ENCODE assay signal across 1 cellular context in the genomic region with DNA sequence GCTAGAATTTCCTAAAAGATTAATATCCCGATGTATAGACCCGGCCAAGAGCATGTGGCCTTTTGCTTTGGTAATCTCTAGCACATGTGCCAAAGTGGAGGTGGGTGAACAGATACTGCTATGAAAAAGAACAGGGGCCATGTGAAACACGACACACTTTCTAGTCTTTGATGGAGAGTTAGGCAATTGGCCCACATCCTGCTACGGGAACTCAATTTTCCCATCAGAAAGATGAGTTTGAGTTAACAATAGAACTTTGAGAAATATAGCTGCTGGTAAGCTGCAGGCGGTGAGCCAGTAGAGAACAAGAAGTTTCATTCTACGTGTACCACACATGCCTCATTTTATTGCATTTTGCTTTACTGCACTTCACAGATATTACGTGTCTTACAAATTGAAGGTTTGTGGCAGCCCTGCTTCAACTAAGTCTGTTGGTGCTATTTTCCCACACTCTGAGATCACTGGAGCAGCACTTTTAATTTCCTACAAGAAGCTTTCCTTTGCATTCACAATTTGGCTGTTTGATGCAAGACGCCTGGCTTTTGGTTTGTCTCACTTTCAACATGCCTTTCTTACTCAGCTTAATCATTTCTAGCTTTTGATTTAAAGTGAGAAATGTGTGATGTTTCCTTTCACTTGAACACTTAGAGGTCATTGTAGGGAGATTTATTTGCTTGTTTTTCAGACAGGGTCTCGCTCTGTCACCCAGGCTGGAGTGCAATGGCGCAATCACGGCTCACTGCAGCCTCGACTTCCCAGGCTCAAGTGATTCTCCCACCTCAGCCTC.
TF ChIP-seq lines count a peak whose summit lies in the region.

No MANE protein-coding gene starts in this region.

TF ChIP-seq in GM12878, 131 proteins besides CTCF, POLR2A, EP300 and RAD21 (continued from another document and continues in another):
- no peak for TF ChIP-seq KDM1A (IDR thresholded peaks at IDR 0.05; ENCODE audit: borderline replicate concordance)
- peak; percentile 41; the same call in 1 of the 2 replicates for TF ChIP-seq ZNF217 (IDR thresholded peaks at IDR 0.05)
- TF ChIP-seq ZBED1 (IDR thresholded peaks at IDR 0.05; ENCODE audit: borderline replicate concordance), result peak; percentile 60; the same call in 1 of the 2 replicates
- TF ChIP-seq IKZF2 (IDR thresholded peaks at IDR 0.05), result peak; percentile 76 to 83; a peak in 2 of 4 replicates
- 0 out of 2 replicates have a peak, but pooled peaks have one; percentile 14 for TF ChIP-seq TCF12 (IDR thresholded peaks at IDR 0.05; ENCODE audit: low read depth, low read length)
- TF ChIP-seq, protein P1, sequence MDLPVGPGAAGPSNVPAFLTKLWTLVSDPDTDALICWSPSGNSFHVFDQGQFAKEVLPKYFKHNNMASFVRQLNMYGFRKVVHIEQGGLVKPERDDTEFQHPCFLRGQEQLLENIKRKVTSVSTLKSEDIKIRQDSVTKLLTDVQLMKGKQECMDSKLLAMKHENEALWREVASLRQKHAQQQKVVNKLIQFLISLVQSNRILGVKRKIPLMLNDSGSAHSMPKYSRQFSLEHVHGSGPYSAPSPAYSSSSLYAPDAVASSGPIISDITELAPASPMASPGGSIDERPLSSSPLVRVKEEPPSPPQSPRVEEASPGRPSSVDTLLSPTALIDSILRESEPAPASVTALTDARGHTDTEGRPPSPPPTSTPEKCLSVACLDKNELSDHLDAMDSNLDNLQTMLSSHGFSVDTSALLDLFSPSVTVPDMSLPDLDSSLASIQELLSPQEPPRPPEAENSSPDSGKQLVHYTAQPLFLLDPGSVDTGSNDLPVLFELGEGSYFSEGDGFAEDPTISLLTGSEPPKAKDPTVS (IDR thresholded peaks at IDR 0.05; ENCODE audit: low read depth, low read length), result no peak
- no peak; the same call in 1 of the 2 replicates for TF ChIP-seq SREBF1 (IDR thresholded peaks at IDR 0.05; ENCODE audit: low read length)
- TF ChIP-seq, protein P2, sequence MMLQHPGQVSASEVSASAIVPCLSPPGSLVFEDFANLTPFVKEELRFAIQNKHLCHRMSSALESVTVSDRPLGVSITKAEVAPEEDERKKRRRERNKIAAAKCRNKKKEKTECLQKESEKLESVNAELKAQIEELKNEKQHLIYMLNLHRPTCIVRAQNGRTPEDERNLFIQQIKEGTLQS (IDR thresholded peaks at IDR 0.05; ENCODE audit: borderline replicate concordance, extremely low read depth, low read depth, low read length), result no peak
- TF ChIP-seq MYB (IDR thresholded peaks at IDR 0.05; ENCODE audit: borderline replicate concordance, low read depth, low read length), result no peak
- TF ChIP-seq, protein P3, sequence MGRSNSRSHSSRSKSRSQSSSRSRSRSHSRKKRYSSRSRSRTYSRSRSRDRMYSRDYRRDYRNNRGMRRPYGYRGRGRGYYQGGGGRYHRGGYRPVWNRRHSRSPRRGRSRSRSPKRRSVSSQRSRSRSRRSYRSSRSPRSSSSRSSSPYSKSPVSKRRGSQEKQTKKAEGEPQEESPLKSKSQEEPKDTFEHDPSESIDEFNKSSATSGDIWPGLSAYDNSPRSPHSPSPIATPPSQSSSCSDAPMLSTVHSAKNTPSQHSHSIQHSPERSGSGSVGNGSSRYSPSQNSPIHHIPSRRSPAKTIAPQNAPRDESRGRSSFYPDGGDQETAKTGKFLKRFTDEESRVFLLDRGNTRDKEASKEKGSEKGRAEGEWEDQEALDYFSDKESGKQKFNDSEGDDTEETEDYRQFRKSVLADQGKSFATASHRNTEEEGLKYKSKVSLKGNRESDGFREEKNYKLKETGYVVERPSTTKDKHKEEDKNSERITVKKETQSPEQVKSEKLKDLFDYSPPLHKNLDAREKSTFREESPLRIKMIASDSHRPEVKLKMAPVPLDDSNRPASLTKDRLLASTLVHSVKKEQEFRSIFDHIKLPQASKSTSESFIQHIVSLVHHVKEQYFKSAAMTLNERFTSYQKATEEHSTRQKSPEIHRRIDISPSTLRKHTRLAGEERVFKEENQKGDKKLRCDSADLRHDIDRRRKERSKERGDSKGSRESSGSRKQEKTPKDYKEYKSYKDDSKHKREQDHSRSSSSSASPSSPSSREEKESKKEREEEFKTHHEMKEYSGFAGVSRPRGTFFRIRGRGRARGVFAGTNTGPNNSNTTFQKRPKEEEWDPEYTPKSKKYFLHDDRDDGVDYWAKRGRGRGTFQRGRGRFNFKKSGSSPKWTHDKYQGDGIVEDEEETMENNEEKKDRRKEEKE (IDR thresholded peaks at IDR 0.05), result no peak
- no peak for TF ChIP-seq SMAD5 (IDR thresholded peaks at IDR 0.05; ENCODE audit: low read depth)
- TF ChIP-seq, protein P4, sequence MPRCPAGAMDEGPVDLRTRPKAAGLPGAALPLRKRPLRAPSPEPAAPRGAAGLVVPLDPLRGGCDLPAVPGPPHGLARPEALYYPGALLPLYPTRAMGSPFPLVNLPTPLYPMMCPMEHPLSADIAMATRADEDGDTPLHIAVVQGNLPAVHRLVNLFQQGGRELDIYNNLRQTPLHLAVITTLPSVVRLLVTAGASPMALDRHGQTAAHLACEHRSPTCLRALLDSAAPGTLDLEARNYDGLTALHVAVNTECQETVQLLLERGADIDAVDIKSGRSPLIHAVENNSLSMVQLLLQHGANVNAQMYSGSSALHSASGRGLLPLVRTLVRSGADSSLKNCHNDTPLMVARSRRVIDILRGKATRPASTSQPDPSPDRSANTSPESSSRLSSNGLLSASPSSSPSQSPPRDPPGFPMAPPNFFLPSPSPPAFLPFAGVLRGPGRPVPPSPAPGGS (IDR thresholded peaks at IDR 0.05; ENCODE audit: borderline replicate concordance, insufficient read depth, low read depth, low read length, poor library complexity, severe bottlenecking), result peak; percentile 93
- peak; percentile 78 for TF ChIP-seq NFIC (IDR thresholded peaks at IDR 0.05; ENCODE audit: low read depth, low read length)
- TF ChIP-seq, protein P5, sequence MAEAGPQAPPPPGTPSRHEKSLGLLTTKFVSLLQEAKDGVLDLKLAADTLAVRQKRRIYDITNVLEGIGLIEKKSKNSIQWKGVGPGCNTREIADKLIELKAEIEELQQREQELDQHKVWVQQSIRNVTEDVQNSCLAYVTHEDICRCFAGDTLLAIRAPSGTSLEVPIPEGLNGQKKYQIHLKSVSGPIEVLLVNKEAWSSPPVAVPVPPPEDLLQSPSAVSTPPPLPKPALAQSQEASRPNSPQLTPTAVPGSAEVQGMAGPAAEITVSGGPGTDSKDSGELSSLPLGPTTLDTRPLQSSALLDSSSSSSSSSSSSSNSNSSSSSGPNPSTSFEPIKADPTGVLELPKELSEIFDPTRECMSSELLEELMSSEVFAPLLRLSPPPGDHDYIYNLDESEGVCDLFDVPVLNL (IDR thresholded peaks at IDR 0.05; ENCODE audit: low read depth, low read length), result no peak
- no peak for TF ChIP-seq SIN3A (IDR thresholded peaks at IDR 0.05; ENCODE audit: low read depth, low read length)
- TF ChIP-seq NRF1 (conservative IDR thresholded peaks at IDR 0.05; ENCODE audit: low read depth, low read length), result no peak
- TF ChIP-seq, protein P6, sequence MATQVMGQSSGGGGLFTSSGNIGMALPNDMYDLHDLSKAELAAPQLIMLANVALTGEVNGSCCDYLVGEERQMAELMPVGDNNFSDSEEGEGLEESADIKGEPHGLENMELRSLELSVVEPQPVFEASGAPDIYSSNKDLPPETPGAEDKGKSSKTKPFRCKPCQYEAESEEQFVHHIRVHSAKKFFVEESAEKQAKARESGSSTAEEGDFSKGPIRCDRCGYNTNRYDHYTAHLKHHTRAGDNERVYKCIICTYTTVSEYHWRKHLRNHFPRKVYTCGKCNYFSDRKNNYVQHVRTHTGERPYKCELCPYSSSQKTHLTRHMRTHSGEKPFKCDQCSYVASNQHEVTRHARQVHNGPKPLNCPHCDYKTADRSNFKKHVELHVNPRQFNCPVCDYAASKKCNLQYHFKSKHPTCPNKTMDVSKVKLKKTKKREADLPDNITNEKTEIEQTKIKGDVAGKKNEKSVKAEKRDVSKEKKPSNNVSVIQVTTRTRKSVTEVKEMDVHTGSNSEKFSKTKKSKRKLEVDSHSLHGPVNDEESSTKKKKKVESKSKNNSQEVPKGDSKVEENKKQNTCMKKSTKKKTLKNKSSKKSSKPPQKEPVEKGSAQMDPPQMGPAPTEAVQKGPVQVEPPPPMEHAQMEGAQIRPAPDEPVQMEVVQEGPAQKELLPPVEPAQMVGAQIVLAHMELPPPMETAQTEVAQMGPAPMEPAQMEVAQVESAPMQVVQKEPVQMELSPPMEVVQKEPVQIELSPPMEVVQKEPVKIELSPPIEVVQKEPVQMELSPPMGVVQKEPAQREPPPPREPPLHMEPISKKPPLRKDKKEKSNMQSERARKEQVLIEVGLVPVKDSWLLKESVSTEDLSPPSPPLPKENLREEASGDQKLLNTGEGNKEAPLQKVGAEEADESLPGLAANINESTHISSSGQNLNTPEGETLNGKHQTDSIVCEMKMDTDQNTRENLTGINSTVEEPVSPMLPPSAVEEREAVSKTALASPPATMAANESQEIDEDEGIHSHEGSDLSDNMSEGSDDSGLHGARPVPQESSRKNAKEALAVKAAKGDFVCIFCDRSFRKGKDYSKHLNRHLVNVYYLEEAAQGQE (IDR thresholded peaks at IDR 0.05; ENCODE audit: low read depth, low read length), result no peak
- TF ChIP-seq EGR1 (IDR thresholded peaks at IDR 0.05; ENCODE audit: borderline replicate concordance in 1 of 2, low read depth in 2 of 2, low read length in 2 of 2), result no peak
- no peak for TF ChIP-seq SMC3 (IDR thresholded peaks at IDR 0.05; ENCODE audit: borderline replicate concordance, low read length)
- no peak for TF ChIP-seq RCOR1 (conservative IDR thresholded peaks at IDR 0.05; ENCODE audit: low read depth, low read length)
- TF ChIP-seq KAT2A (conservative IDR thresholded peaks at IDR 0.05; ENCODE audit: control insufficient read depth, low read depth, low read length), result no peak
- TF ChIP-seq, protein P7, sequence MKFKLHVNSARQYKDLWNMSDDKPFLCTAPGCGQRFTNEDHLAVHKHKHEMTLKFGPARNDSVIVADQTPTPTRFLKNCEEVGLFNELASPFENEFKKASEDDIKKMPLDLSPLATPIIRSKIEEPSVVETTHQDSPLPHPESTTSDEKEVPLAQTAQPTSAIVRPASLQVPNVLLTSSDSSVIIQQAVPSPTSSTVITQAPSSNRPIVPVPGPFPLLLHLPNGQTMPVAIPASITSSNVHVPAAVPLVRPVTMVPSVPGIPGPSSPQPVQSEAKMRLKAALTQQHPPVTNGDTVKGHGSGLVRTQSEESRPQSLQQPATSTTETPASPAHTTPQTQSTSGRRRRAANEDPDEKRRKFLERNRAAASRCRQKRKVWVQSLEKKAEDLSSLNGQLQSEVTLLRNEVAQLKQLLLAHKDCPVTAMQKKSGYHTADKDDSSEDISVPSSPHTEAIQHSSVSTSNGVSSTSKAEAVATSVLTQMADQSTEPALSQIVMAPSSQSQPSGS (IDR thresholded peaks at IDR 0.05; ENCODE audit: low read length), result peak; percentile 92
- TF ChIP-seq ZNF384 (IDR thresholded peaks at IDR 0.05; ENCODE audit: borderline replicate concordance, low read depth, low read length), result no peak; the same call in 1 of the 2 replicates
- TF ChIP-seq, protein P8, sequence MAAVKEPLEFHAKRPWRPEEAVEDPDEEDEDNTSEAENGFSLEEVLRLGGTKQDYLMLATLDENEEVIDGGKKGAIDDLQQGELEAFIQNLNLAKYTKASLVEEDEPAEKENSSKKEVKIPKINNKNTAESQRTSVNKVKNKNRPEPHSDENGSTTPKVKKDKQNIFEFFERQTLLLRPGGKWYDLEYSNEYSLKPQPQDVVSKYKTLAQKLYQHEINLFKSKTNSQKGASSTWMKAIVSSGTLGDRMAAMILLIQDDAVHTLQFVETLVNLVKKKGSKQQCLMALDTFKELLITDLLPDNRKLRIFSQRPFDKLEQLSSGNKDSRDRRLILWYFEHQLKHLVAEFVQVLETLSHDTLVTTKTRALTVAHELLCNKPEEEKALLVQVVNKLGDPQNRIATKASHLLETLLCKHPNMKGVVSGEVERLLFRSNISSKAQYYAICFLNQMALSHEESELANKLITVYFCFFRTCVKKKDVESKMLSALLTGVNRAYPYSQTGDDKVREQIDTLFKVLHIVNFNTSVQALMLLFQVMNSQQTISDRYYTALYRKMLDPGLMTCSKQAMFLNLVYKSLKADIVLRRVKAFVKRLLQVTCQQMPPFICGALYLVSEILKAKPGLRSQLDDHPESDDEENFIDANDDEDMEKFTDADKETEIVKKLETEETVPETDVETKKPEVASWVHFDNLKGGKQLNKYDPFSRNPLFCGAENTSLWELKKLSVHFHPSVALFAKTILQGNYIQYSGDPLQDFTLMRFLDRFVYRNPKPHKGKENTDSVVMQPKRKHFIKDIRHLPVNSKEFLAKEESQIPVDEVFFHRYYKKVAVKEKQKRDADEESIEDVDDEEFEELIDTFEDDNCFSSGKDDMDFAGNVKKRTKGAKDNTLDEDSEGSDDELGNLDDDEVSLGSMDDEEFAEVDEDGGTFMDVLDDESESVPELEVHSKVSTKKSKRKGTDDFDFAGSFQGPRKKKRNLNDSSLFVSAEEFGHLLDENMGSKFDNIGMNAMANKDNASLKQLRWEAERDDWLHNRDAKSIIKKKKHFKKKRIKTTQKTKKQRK (IDR thresholded peaks at IDR 0.05; ENCODE audit: low read depth, low read length), result no peak
- TF ChIP-seq SUZ12 (IDR thresholded peaks at IDR 0.05; ENCODE audit: unreplicated experiment), result no peak
- TF ChIP-seq, protein P9, sequence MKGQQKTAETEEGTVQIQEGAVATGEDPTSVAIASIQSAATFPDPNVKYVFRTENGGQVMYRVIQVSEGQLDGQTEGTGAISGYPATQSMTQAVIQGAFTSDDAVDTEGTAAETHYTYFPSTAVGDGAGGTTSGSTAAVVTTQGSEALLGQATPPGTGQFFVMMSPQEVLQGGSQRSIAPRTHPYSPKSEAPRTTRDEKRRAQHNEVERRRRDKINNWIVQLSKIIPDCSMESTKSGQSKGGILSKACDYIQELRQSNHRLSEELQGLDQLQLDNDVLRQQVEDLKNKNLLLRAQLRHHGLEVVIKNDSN (IDR thresholded peaks at IDR 0.05; ENCODE audit: borderline replicate concordance, extremely low read length, insufficient read depth, low read depth, low read length), result no peak
- TF ChIP-seq, protein P10, sequence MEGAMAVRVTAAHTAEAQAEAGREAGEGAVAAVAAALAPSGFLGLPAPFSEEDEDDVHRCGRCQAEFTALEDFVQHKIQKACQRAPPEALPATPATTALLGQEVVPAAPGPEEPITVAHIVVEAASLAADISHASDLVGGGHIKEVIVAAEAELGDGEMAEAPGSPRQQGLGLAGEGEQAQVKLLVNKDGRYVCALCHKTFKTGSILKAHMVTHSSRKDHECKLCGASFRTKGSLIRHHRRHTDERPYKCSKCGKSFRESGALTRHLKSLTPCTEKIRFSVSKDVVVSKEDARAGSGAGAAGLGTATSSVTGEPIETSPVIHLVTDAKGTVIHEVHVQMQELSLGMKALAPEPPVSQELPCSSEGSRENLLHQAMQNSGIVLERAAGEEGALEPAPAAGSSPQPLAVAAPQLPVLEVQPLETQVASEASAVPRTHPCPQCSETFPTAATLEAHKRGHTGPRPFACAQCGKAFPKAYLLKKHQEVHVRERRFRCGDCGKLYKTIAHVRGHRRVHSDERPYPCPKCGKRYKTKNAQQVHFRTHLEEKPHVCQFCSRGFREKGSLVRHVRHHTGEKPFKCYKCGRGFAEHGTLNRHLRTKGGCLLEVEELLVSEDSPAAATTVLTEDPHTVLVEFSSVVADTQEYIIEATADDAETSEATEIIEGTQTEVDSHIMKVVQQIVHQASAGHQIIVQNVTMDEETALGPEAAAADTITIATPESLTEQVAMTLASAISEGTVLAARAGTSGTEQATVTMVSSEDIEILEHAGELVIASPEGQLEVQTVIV (IDR thresholded peaks at IDR 0.05; ENCODE audit: borderline replicate concordance, partially characterized antibody), result peak; percentile 74
- no peak for TF ChIP-seq MTA3 (IDR thresholded peaks at IDR 0.05; ENCODE audit: borderline replicate concordance, low read length)
- TF ChIP-seq ZNF274 (IDR thresholded peaks at IDR 0.05; ENCODE audit: insufficient read depth, insufficient read length), result no peak
- no peak for TF ChIP-seq SRF (IDR thresholded peaks at IDR 0.05; ENCODE audit: low read depth in 2 of 2, low read length in 2 of 2)
- no peak for TF ChIP-seq NR2C1 (IDR thresholded peaks at IDR 0.05)
- TF ChIP-seq HDAC2 (IDR thresholded peaks at IDR 0.05), result no peak
